29 cellular contexts compared by ENCODE assay signal in genomic region chr2:182499706-182500470, GRCh38.
DNase-seq lines count a peak whose midpoint lies in the region; ATAC-seq and TF ChIP-seq lines count a peak whose summit lies in the region.
"Had no signal": no experiment of that assay in that cellular context is flagged by ENCODE, and none has a peak within 500 bp of the region (broad histone marks: within the 10 kb centered on the region; RNA-seq: fewer than 3 reads in every experiment).

No MANE protein-coding gene starts in this region.

- H3K4me1 ChIP-seq in A673 (ENCODE audit: insufficient read depth, low read length, poor library complexity, severe bottlenecking), result no peaks in the 10 kb centered on the region
- H3K4me1 ChIP-seq in IMR-90 (ENCODE audit: control insufficient read depth, insufficient read depth, low read length), result peaks cover 5% of the 10 kb centered on the region
- no peaks in the 10 kb centered on the region for H3K4me1 ChIP-seq in breast epithelium
- H3K4me1 ChIP-seq: A549, colonic mucosa, parathyroid adenoma had no signal

- no peak overlapping the region for H2AFZ ChIP-seq in IMR-90 (replicated peaks; ENCODE audit: low read length, poor library complexity)
- H2AFZ ChIP-seq: parathyroid adenoma had no signal

- in situ Hi-C loops in IMR-90 (cut with MboI; ENCODE audit: low sequenced_read_pairs), result no loop called here

- no peak overlapping the region; the same call in 1 of the 2 replicates for H3K18ac ChIP-seq in IMR-90 (ENCODE audit: low read depth, low read length)

- H4K8ac ChIP-seq in IMR-90 (ENCODE audit: low read depth in 2 of 2, low read length in 2 of 2), result no peak overlapping the region

- H2AK5ac ChIP-seq in IMR-90 (ENCODE audit: low read depth, low read length), result no peak overlapping the region

- H2BK120ac ChIP-seq in IMR-90 (ENCODE audit: low read depth, low read length), result no peak overlapping the region

- H2BK20ac ChIP-seq in IMR-90 (ENCODE audit: low read depth, low read length), result no peak overlapping the region

- no CpG with 5 or more reads among the region's 3 CpGs for WGBS in IMR-90 (ENCODE audit: extremely low coverage in 2 of 2, insufficient read length in 1 of 2), 2 experiments

- no peak overlapping the region for H3K14ac ChIP-seq in IMR-90 (replicated peaks; ENCODE audit: low read depth, low read length)

- no peaks in the 10 kb centered on the region for H3K79me1 ChIP-seq in IMR-90 (ENCODE audit: low read depth in 1 of 2, low read length in 2 of 2)

- H3K4me3 Mint-ChIP-seq in mesothelial cell of epicardium, result no peak overlapping the region
- H3K4me3 Mint-ChIP-seq: activated CD4-positive, alpha-beta memory T cell treated with anti-CD3 and anti-CD28 coated beads, Interleukin-2, amount 10 ng/mL, durations not matched to agents 7 days and 5 days; activated naive CD4-positive, alpha-beta T cell treated with anti-CD3 and anti-CD28 coated beads for 36 hours; CD8-positive, alpha-beta T cell; T-helper 2 cell treated with Interferon-gamma antibody and Interleukin-4, amounts not matched to agents 5 μg/mL and 100 μg/mL, for 36 hours had no signal

- TF ChIP-seq CTCF in A673 (conservative IDR thresholded peaks at IDR 0.05; ENCODE audit: low read depth, low read length) (no peak), IMR-90 (conservative IDR thresholded peaks at IDR 0.05; ENCODE audit: low read depth, low read length) (no peak), choroid plexus epithelial cell (conservative IDR thresholded peaks at IDR 0.05; ENCODE audit: low read depth, low read length) (no peak), mesothelial cell of epicardium (IDR thresholded peaks at IDR 0.05; ENCODE audit: unreplicated experiment) (no peak), breast epithelium (IDR thresholded peaks at IDR 0.05) (no peak)

- intact Hi-C loops in A673 (cut with micrococcal nuclease; ENCODE audit: unreplicated experiment), result no loop called here
- intact Hi-C loops in IMR-90 (cut with micrococcal nuclease), result loop anchor here (5.0 kb wide), 1 partner anchor 152 kb away; no protein-coding TSS in a partner anchor
- intact Hi-C loops in breast epithelium (cut with DNase I; ENCODE audit: low total_unique reads), result no loop called here

- H3K27me3 ChIP-seq in A673 (replicated peaks; ENCODE audit: insufficient read depth, low read depth, low read length, poor library complexity) (no peaks in the 10 kb centered on the region), IMR-90 (ENCODE audit: control insufficient read depth, insufficient read depth, low read length) (no peaks in the 10 kb centered on the region), breast epithelium (no peaks in the 10 kb centered on the region)
- H3K27me3 ChIP-seq: cardiac muscle cell, colonic mucosa, MG63 had no signal

- no peaks in the 10 kb centered on the region for H4K20me1 ChIP-seq in IMR-90 (ENCODE audit: insufficient read depth, low read length)

- H3K9ac ChIP-seq in IMR-90 (ENCODE audit: low read depth, low read length), result no peak overlapping the region
- H3K9ac ChIP-seq: parathyroid adenoma had no signal

- CTCF ChIA-PET in A673 (lab: Charles Lee), result no interaction called here
- CTCF ChIA-PET in IMR-90 (lab: Yijun Ruan, JAX), result interaction anchor here (0.7 to 1.2 kb wide), 2 partner anchors 18 to 37 kb away, joined by 3 to 4 read pairs; no protein-coding TSS in a partner anchor

- TF ChIP-seq POLR2A in IMR-90 (IDR thresholded peaks at IDR 0.05; ENCODE audit: low read depth, low read length) (no peak), breast epithelium (IDR thresholded peaks at IDR 0.05) (no peak)

- H3K36me3 ChIP-seq in A673 (ENCODE audit: insufficient read depth, low read length, poor library complexity, severe bottlenecking) (no peaks in the 10 kb centered on the region), IMR-90 (ENCODE audit: control insufficient read depth, insufficient read depth, low read length) (no peaks in the 10 kb centered on the region), breast epithelium (no peaks in the 10 kb centered on the region)
- H3K36me3 ChIP-seq: cardiac muscle cell, colonic mucosa, MG63, thoracic aorta had no signal

- no TSS peak for BruUV-seq in A673 (replicated peaks; lab: Mats Ljungman, UMichigan)
- no TSS peak for BruUV-seq in IMR-90 (replicated peaks; lab: Mats Ljungman, UMichigan)

- H2BK15ac ChIP-seq in IMR-90 (ENCODE audit: low read depth, low read length), result no peak overlapping the region

- H3K23ac ChIP-seq in IMR-90 (ENCODE audit: low read depth, low read length), result no peak overlapping the region

- no peak overlapping the region for H3K4me3 ChIP-seq in A673 (ENCODE audit: low read depth, low read length, poor library complexity, severe bottlenecking)
- no peak overlapping the region for H3K4me3 ChIP-seq in IMR-90 (ENCODE audit: insufficient read depth, low read depth, low read length)
- H3K4me3 ChIP-seq in choroid plexus epithelial cell (ENCODE audit: low read depth, low read length), result no peak overlapping the region
- no peak overlapping the region for H3K4me3 ChIP-seq in breast epithelium
- H3K4me3 ChIP-seq: A549, cardiac muscle cell, colonic mucosa, K562, MG63, thoracic aorta had no signal

- ATAC-seq in IMR-90 (ENCODE audit: low read depth) (no peak), HG03135 (IDR thresholded peaks at IDR 0.05; ENCODE audit: unreplicated experiment) (no peak)
- ATAC-seq: A549; CD8-positive, alpha-beta T cell; K562 had no signal

- POLR2A ChIA-PET in A673 (lab: Charles Lee; ENCODE audit: low non-redundant PET) (no interaction called here), IMR-90 (lab: Charles Lee; ENCODE audit: unreplicated experiment) (no interaction called here)

- peak overlapping the region; percentile 62; the same call in 1 of the 2 replicates for H4K5ac ChIP-seq in IMR-90 (ENCODE audit: low read depth, low read length)

- no peaks in the 10 kb centered on the region for H3K4me1 Mint-ChIP-seq in mesothelial cell of epicardium
- H3K4me1 Mint-ChIP-seq: activated CD4-positive, alpha-beta memory T cell treated with anti-CD3 and anti-CD28 coated beads, Interleukin-2, amount 10 ng/mL, durations not matched to agents 7 days and 5 days had no signal

- no peaks in the 10 kb centered on the region for H3K9me3 ChIP-seq in A673 (ENCODE audit: low read depth, low read length, poor library complexity, severe bottlenecking)
- H3K9me3 ChIP-seq in IMR-90 (ENCODE audit: control insufficient read depth, insufficient read depth, low read length), result no peaks in the 10 kb centered on the region
- H3K9me3 ChIP-seq in breast epithelium, result no peaks in the 10 kb centered on the region
- H3K9me3 ChIP-seq: A549, colonic mucosa, MG63, thoracic aorta had no signal

- no peak overlapping the region for H2AK9ac ChIP-seq in IMR-90 (replicated peaks; ENCODE audit: low read depth, low read length, poor library complexity)

- H3K56ac ChIP-seq in IMR-90 (ENCODE audit: extremely low read depth, insufficient read depth, low read length), result no peak overlapping the region

- no peaks in the 10 kb centered on the region for H3K9me1 ChIP-seq in IMR-90 (ENCODE audit: insufficient read depth, low read length)

- H2BK5ac ChIP-seq in IMR-90 (ENCODE audit: low read depth, low read length, poor library complexity, severe bottlenecking), result no peak overlapping the region

- no peaks in the 10 kb centered on the region for H3K9me3 Mint-ChIP-seq in mesothelial cell of epicardium
- H3K9me3 Mint-ChIP-seq: activated CD4-positive, alpha-beta memory T cell treated with anti-CD3 and anti-CD28 coated beads, Interleukin-2, amount 10 ng/mL, durations not matched to agents 7 days and 5 days; activated naive CD4-positive, alpha-beta T cell treated with anti-CD3 and anti-CD28 coated beads for 36 hours; CD8-positive, alpha-beta T cell; T-helper 2 cell treated with Interferon-gamma antibody and Interleukin-4, amounts not matched to agents 5 μg/mL and 100 μg/mL, for 36 hours had no signal

- no peak for TF ChIP-seq RAD21 in IMR-90 (IDR thresholded peaks at IDR 0.05; ENCODE audit: low read length)

- dilution Hi-C loops in IMR-90 (cut with HindIII; ENCODE audit: low sequenced_read_pairs, unreplicated experiment), result no loop called here

- H3K27ac Mint-ChIP-seq in mesothelial cell of epicardium, result no peak overlapping the region
- H3K27ac Mint-ChIP-seq: activated CD4-positive, alpha-beta memory T cell treated with anti-CD3 and anti-CD28 coated beads, Interleukin-2, amount 10 ng/mL, durations not matched to agents 7 days and 5 days; activated naive CD4-positive, alpha-beta T cell treated with anti-CD3 and anti-CD28 coated beads for 36 hours; CD8-positive, alpha-beta T cell; T-helper 2 cell treated with Interferon-gamma antibody and Interleukin-4, amounts not matched to agents 5 μg/mL and 100 μg/mL, for 36 hours had no signal

- no peak overlapping the region for H3K4me2 ChIP-seq in IMR-90 (ENCODE audit: low read depth, low read length)
- H3K4me2 ChIP-seq: A549 had no signal

- H3K36me3 Mint-ChIP-seq in mesothelial cell of epicardium, result no peaks in the 10 kb centered on the region
- H3K36me3 Mint-ChIP-seq: CD8-positive, alpha-beta T cell had no signal

- no peak overlapping the region for H4K91ac ChIP-seq in IMR-90 (ENCODE audit: insufficient read depth, low read depth, low read length)

- H3K27ac ChIP-seq in A673 (ENCODE audit: low read depth, low read length, poor library complexity, severe bottlenecking) (no peak overlapping the region), IMR-90 (ENCODE audit: insufficient read depth, low read length) (no peak overlapping the region), breast epithelium (no peak overlapping the region)
- H3K27ac ChIP-seq: A549, cardiac muscle cell, colonic mucosa, parathyroid adenoma, thoracic aorta had no signal

- DNase-seq in A673 (ENCODE audit: low spot score), result peak; percentile 11
- DNase-seq in IMR-90, result peak; percentile 33
- DNase-seq in choroid plexus epithelial cell (ENCODE audit: low read depth), result peak; percentile 69
- peak; percentile 19 for DNase-seq in iris pigment epithelial cell (ENCODE audit: low read depth)
- DNase-seq in mesothelial cell of epicardium (ENCODE audit: low spot score in 2 of 2, unreplicated experiment in 2 of 2), result no peak
- DNase-seq in AG08395 (ENCODE audit: low spot score), result no peak
- no peak for DNase-seq in breast epithelium (ENCODE audit: low spot score in 2 of 2)
- DNase-seq: activated CD4-positive, alpha-beta memory T cell treated with anti-CD3 and anti-CD28 coated beads, Interleukin-2, amount 10 ng/mL, durations not matched to agents 7 days and 5 days; activated CD8-positive, alpha-beta memory T cell treated with anti-CD3 and anti-CD28 coated beads, Interleukin-2, amount 50 U/mL, for 4 hours; activated naive CD4-positive, alpha-beta T cell treated with anti-CD3 and anti-CD28 coated beads for 36 hours; CD8-positive, alpha-beta T cell; colonic mucosa; effector CD4-positive, alpha-beta T cell; MG63; NCI-H1105; NCI-H187 treated with DMSO at 0.1 percent for 48 hours; NCI-H774; retina; SIG-M5; small intestine; stimulated activated CD4-positive, alpha-beta T cell treated with anti-CD3 and anti-CD28 coated beads, Interleukin-1b, Interleukin-23, amount 100 ng/mL, for 48 hours; stimulated activated naive CD4-positive, alpha-beta T cell treated with Interleukin-2 at 50 U/mL for 16 hours had no signal

- H3K4ac ChIP-seq in IMR-90 (ENCODE audit: low read depth, low read length), result no peak overlapping the region

- no peaks in the 10 kb centered on the region for H3K27me3 Mint-ChIP-seq in mesothelial cell of epicardium (ENCODE audit: low read depth)
- H3K27me3 Mint-ChIP-seq: activated CD4-positive, alpha-beta memory T cell treated with anti-CD3 and anti-CD28 coated beads, Interleukin-2, amount 10 ng/mL, durations not matched to agents 7 days and 5 days had no signal

Comparison
In these comparisons a context has a peak if more than half of its experiments do, and no peak if none do; other contexts are left out.
1. DNase-seq: peak in A673 (single experiment), IMR-90 (single experiment), choroid plexus epithelial cell (single experiment) and iris pigment epithelial cell (single experiment); none in mesothelial cell of epicardium (0 of 2), AG08395 (single experiment) and breast epithelium (0 of 2).